In genomic region chr7:130009848-130010688, GRCh38 we compare ENCODE assay signal across 1 cellular context.
TF ChIP-seq lines count a peak whose summit lies in the region.

No MANE protein-coding gene starts in this region.

TF ChIP-seq in GM12878, 131 proteins besides CTCF, POLR2A, EP300 and RAD21 (continued from another document):
- TF ChIP-seq DPF2 (IDR thresholded peaks at IDR 0.05) (0 out of 2 replicates have a peak, but pooled peaks have one; percentile 35), IKZF2 (IDR thresholded peaks at IDR 0.05) (peak in 1 of 2 experiments; percentile 10; a peak in 1 of 4 replicates), PBX3 (IDR thresholded peaks at IDR 0.05; ENCODE audit: insufficient replicate concordance, low read depth, low read length) (no peak), RUNX3 (IDR thresholded peaks at IDR 0.05; ENCODE audit: low read length) (0 out of 2 replicates have a peak, but pooled peaks have one; percentile 27), MAX (IDR thresholded peaks at IDR 0.05; ENCODE audit: low read depth, low read length) (0 out of 2 replicates have a peak, but pooled peaks have one; percentile 24), HDGF (IDR thresholded peaks at IDR 0.05) (no peak), CBFB (IDR thresholded peaks at IDR 0.05; ENCODE audit: low read depth) (no peak), CREB1 (IDR thresholded peaks at IDR 0.05; ENCODE audit: low read depth) (no peak), EED (IDR thresholded peaks at IDR 0.05; ENCODE audit: low read depth) (0 out of 2 replicates have a peak, but pooled peaks have one; percentile 46), CUX1 (IDR thresholded peaks at IDR 0.05; ENCODE audit: insufficient replicate concordance, low read depth, low read length) (no peak), SPI1 (IDR thresholded peaks at IDR 0.05; ENCODE audit: borderline replicate concordance, insufficient read depth, low read depth, low read length) (peak; percentile 9; the same call in 1 of the 2 replicates), NR2F1 (conservative IDR thresholded peaks at IDR 0.05) (peak; percentile 10; the same call in 1 of the 2 replicates), ETV6 (conservative IDR thresholded peaks at IDR 0.05 in 1 of 2, IDR thresholded peaks at IDR 0.05 in 1 of 2; ENCODE audit: borderline replicate concordance in 1 of 2, low read depth in 1 of 2) (no peak), RFX5 (IDR thresholded peaks at IDR 0.05; ENCODE audit: low read depth, low read length) (no peak), SMAD5 (IDR thresholded peaks at IDR 0.05; ENCODE audit: low read depth) (no peak), SIX5 (IDR thresholded peaks at IDR 0.05; ENCODE audit: low read depth, low read length, severe bottlenecking) (no peak), ELK1 (IDR thresholded peaks at IDR 0.05; ENCODE audit: low read depth, low read length) (0 out of 2 replicates have a peak, but pooled peaks have one; percentile 14), IKZF1 (conservative IDR thresholded peaks at IDR 0.05) (peak; percentile 54; the same call in 1 of the 2 replicates), BHLHE40 (IDR thresholded peaks at IDR 0.05; ENCODE audit: borderline replicate concordance in 1 of 2, low read depth in 2 of 2, low read length in 1 of 2) (peak; percentile 82), MYB (IDR thresholded peaks at IDR 0.05; ENCODE audit: borderline replicate concordance, low read depth, low read length) (no peak)
